8 cellular contexts compared by ENCODE assay signal in genomic region chr20:38747495-38748096, GRCh38. TPM values are rescaled to one million over a fixed set of nuclear protein-coding genes. Genes with fewer than 3 reads are reported as not detected.
DNase-seq lines count a peak whose midpoint lies in the region; ATAC-seq and TF ChIP-seq lines count a peak whose summit lies in the region.

No MANE protein-coding gene starts in this region.

- H3K9me3 ChIP-seq in T-helper 17 cell (ENCODE audit: control insufficient read depth, low read length, poor library complexity, severe bottlenecking): no peaks in the 10 kb centered on the region

- H3K36me3 Mint-ChIP-seq in T-helper 17 cell (ENCODE audit: low read depth) (no peaks in the 10 kb centered on the region), glutamatergic neuron (ENCODE audit: unreplicated experiment) (no peaks in the 10 kb centered on the region)

- peak overlapping the region; percentile 92 for H3K27ac Mint-ChIP-seq in T-helper 17 cell
- peak overlapping the region; percentile 13 for H3K27ac Mint-ChIP-seq in glutamatergic neuron (ENCODE audit: unreplicated experiment)
- H3K27ac Mint-ChIP-seq in stimulated activated naive CD8-positive, alpha-beta T cell treated with anti-CD3 and anti-CD28 coated beads, Interleukin-15, amount 100 ng/mL, for 72 hours: no peak overlapping the region

- no peak for ATAC-seq in T-helper 17 cell
- no peak for ATAC-seq in stimulated activated naive CD8-positive, alpha-beta T cell treated with anti-CD3 and anti-CD28 coated beads, Interleukin-15, amount 100 ng/mL, for 72 hours
- no peak for ATAC-seq in GM18858 (IDR thresholded peaks at IDR 0.05; ENCODE audit: unreplicated experiment)

- DNase-seq in NCI-H2171 treated with DMSO at 0.1 percent for 48 hours (lab: John Stamatoyannopoulos, UW) (peak; percentile 71), NCI-H2171 (lab: John Stamatoyannopoulos, UW) (no peak), T-helper 17 cell (no peak), glutamatergic neuron (no peak), NCI-H1436 treated with DMSO at 0.1 percent for 48 hours (lab: John Stamatoyannopoulos, UW) (no peak)
- DNase-seq in stimulated activated naive CD8-positive, alpha-beta T cell treated with anti-CD3 and anti-CD28 coated beads, Interleukin-15, amount 100 ng/mL, for 72 hours: peak in 1 of 2 donors; percentile 14
- no peak for DNase-seq in stimulated activated CD4-positive, alpha-beta T cell treated with anti-CD3 and anti-CD28 coated beads, Interleukin-4, amount 100 ng/mL, for 1 hour

- H3K27me3 Mint-ChIP-seq in T-helper 17 cell: peaks cover 8% of the 10 kb centered on the region
- peaks cover 1% of the 10 kb centered on the region for H3K27me3 Mint-ChIP-seq in glutamatergic neuron (ENCODE audit: unreplicated experiment)
- H3K27me3 Mint-ChIP-seq in stimulated activated naive CD8-positive, alpha-beta T cell treated with anti-CD3 and anti-CD28 coated beads, Interleukin-15, amount 100 ng/mL, for 72 hours: peaks cover 12% of the 10 kb centered on the region

- TF ChIP-seq CTCF in glutamatergic neuron (IDR thresholded peaks at IDR 0.05; ENCODE audit: partially characterized antibody, unreplicated experiment): no peak

- peaks cover 3% of the 10 kb centered on the region for H3K9me3 Mint-ChIP-seq in glutamatergic neuron (ENCODE audit: unreplicated experiment)
- H3K9me3 Mint-ChIP-seq in stimulated activated naive CD8-positive, alpha-beta T cell treated with anti-CD3 and anti-CD28 coated beads, Interleukin-15, amount 100 ng/mL, for 72 hours: no peaks in the 10 kb centered on the region

- peaks cover 17% of the 10 kb centered on the region for H3K4me1 Mint-ChIP-seq in T-helper 17 cell
- H3K4me1 Mint-ChIP-seq in glutamatergic neuron (ENCODE audit: low read depth, unreplicated experiment): peaks cover 18% of the 10 kb centered on the region
- peaks cover 29% of the 10 kb centered on the region for H3K4me1 Mint-ChIP-seq in stimulated activated naive CD8-positive, alpha-beta T cell treated with anti-CD3 and anti-CD28 coated beads, Interleukin-15, amount 100 ng/mL, for 72 hours

- H3K4me3 Mint-ChIP-seq in T-helper 17 cell (peak overlapping the region; percentile 95), glutamatergic neuron (ENCODE audit: unreplicated experiment) (peak overlapping the region; percentile 75)
- H3K4me3 Mint-ChIP-seq in stimulated activated naive CD8-positive, alpha-beta T cell treated with anti-CD3 and anti-CD28 coated beads, Interleukin-15, amount 100 ng/mL, for 72 hours: peak overlapping the region; percentile 96 to 97

RNA-seq across cellular contexts. Expression of gene ACTR5, which starts 0.7 kb away (rescaled TPM):
- total RNA-seq in T-helper 17 cell (10 to 100 TPM; 12.2 to 14.6 TPM), glutamatergic neuron (ENCODE audit: unreplicated experiment) (10.1 TPM)

RNA-seq across cellular contexts. Expression of gene SLC32A1, which starts 23.3 kb away (rescaled TPM):
- total RNA-seq in T-helper 17 cell (not detected), glutamatergic neuron (ENCODE audit: unreplicated experiment) (0.59 TPM)

RNA-seq across cellular contexts. Expression of gene PPP1R16B, which starts 57.9 kb away (rescaled TPM):
- total RNA-seq in T-helper 17 cell (10 to 100 TPM; 45.6 to 60.9 TPM), glutamatergic neuron (ENCODE audit: unreplicated experiment) (5.3 TPM)

Comparison
In these comparisons a context has a peak if more than half of its experiments do, and no peak if none do; other contexts are left out.
1. H3K27ac Mint-ChIP-seq: peak in T-helper 17 cell (single experiment) and glutamatergic neuron (single experiment); none in stimulated activated naive CD8-positive, alpha-beta T cell treated with anti-CD3 and anti-CD28 coated beads, Interleukin-15, amount 100 ng/mL, for 72 hours (0 of 2).
2. Peak in every context shown above with its lines, with median percentiles within 50 percentile points of each other: H3K4me3 Mint-ChIP-seq.